Comparison of ENCODE assay signal across 1 cellular context in the genomic region with DNA sequence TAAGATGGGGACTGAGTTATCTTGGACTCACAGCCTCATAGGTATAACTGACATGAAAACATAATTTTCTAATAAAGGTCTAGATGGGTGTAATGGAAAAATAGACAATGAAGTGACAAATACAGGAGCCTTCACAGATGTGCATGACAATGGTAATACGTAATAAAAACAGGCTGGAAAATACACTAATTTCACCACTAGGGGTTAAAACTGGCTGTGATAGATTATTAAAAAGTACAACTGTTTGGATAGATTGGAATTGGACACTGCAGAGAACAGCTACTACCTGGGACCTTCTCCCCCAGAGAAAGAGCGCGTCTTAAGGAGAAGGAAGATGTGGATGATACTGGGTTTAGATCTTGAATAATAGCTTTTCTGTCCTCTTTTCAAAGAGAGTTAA.
TF ChIP-seq lines count a peak whose summit lies in the region.

No MANE protein-coding gene starts in this region.

TF ChIP-seq in HCT116, 20 proteins besides CTCF, POLR2A, EP300 and RAD21:
- TF ChIP-seq REST (IDR thresholded peaks at IDR 0.05; ENCODE audit: low read depth): no peak
- TF ChIP-seq EZH2phosphoT487 (IDR thresholded peaks at IDR 0.05; ENCODE audit: borderline replicate concordance): no peak
- TF ChIP-seq, protein P1, sequence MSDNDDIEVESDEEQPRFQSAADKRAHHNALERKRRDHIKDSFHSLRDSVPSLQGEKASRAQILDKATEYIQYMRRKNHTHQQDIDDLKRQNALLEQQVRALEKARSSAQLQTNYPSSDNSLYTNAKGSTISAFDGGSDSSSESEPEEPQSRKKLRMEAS (IDR thresholded peaks at IDR 0.05): no peak
- no peak for TF ChIP-seq ATF3 (IDR thresholded peaks at IDR 0.05)
- no peak for TF ChIP-seq POLR2AphosphoS5 (IDR thresholded peaks at IDR 0.05; ENCODE audit: low read depth, low read length)
- no peak for TF ChIP-seq SP1 (IDR thresholded peaks at IDR 0.05; ENCODE audit: low read depth)
- no peak for TF ChIP-seq SIN3A (IDR thresholded peaks at IDR 0.05; ENCODE audit: low read depth)
- no peak for TF ChIP-seq ELF1 (IDR thresholded peaks at IDR 0.05; ENCODE audit: borderline replicate concordance, low read depth)
- TF ChIP-seq EZH2 (IDR thresholded peaks at IDR 0.05): no peak
- TF ChIP-seq ZBTB33 (IDR thresholded peaks at IDR 0.05; ENCODE audit: extremely low read depth, insufficient replicate concordance, low read length): no peak
- no peak for TF ChIP-seq YY1 (IDR thresholded peaks at IDR 0.05; ENCODE audit: extremely low read depth, insufficient replicate concordance, low read depth, low read length)
- TF ChIP-seq JUND (IDR thresholded peaks at IDR 0.05): no peak
- TF ChIP-seq CBX3 (IDR thresholded peaks at IDR 0.05; ENCODE audit: low read depth): no peak
- no peak for TF ChIP-seq ZFX (IDR thresholded peaks at IDR 0.05)
- TF ChIP-seq EGR1 (IDR thresholded peaks at IDR 0.05; ENCODE audit: low read depth): no peak
- TF ChIP-seq CEBPB (IDR thresholded peaks at IDR 0.05; ENCODE audit: low read depth): no peak
- no peak for TF ChIP-seq TCF7L2 (IDR thresholded peaks at IDR 0.05; ENCODE audit: borderline replicate concordance, extremely low read depth, insufficient read depth, insufficient read length)
- no peak for TF ChIP-seq FOSL1 (IDR thresholded peaks at IDR 0.05; ENCODE audit: low read depth)
- no peak for TF ChIP-seq ZNF274 (IDR thresholded peaks at IDR 0.05; ENCODE audit: low read depth, low read length)
- no peak for TF ChIP-seq SRF (IDR thresholded peaks at IDR 0.05; ENCODE audit: low read depth)
